ENCODE assay signal across 11 cellular contexts in genomic region chr7:7681936-7682329, GRCh38. TPM values are rescaled to one million over a fixed set of nuclear protein-coding genes. Genes with fewer than 3 reads are reported as not detected.
DNase-seq lines count a peak whose midpoint lies in the region; ATAC-seq and TF ChIP-seq lines count a peak whose summit lies in the region.
"Had no signal": no experiment of that assay in that cellular context is flagged by ENCODE, and none has a peak within 500 bp of the region (broad histone marks: within the 10 kb centered on the region; RNA-seq: fewer than 3 reads in every experiment).

No MANE protein-coding gene starts in this region.

- no peaks in the 10 kb centered on the region for H3K27me3 ChIP-seq in prostate gland (replicated peaks; ENCODE audit: insufficient read depth)
- H3K27me3 ChIP-seq: hepatocyte, sigmoid colon had no signal

- peak; percentile 83 for DNase-seq in DMS79 treated with DMSO at 0.1 percent for 48 hours (lab: John Stamatoyannopoulos, UW)
- DNase-seq in NCI-H128 (lab: John Stamatoyannopoulos, UW; ENCODE audit: unreplicated experiment): peak; percentile 22
- DNase-seq in activated B cell treated with CpG ODN at 0.5 μM for 24 hours: no peak
- no peak for DNase-seq in prostate gland (ENCODE audit: low spot score)
- DNase-seq in GF-D8 (lab: John Stamatoyannopoulos, UW): no peak
- no peak for DNase-seq in HPDE6-E6E7 (ENCODE audit: extremely low spot score)
- DNase-seq in NOMO-1 treated with DMSO at 0.1 percent for 48 hours (lab: John Stamatoyannopoulos, UW; ENCODE audit: unreplicated experiment): no peak
- DNase-seq in GM20000 (ENCODE audit: low spot score): no peak
- DNase-seq: sigmoid colon had no signal

- TF ChIP-seq CTCF in activated B cell treated with CpG ODN at 0.5 μM for 24 hours (IDR thresholded peaks at IDR 0.05) (no peak), prostate gland (IDR thresholded peaks at IDR 0.05) (no peak), GM20000 (IDR thresholded peaks at IDR 0.05; ENCODE audit: extremely low read depth, missing control alignments) (no peak)

- TF ChIP-seq POLR2A in prostate gland (IDR thresholded peaks at IDR 0.05): no peak

- H3K4me1 Mint-ChIP-seq in activated B cell treated with CpG ODN at 0.5 μM for 24 hours: peaks cover 31% of the 10 kb centered on the region

- no peak overlapping the region for H3K4me3 ChIP-seq in prostate gland
- H3K4me3 ChIP-seq: hepatocyte had no signal

- peak overlapping the region; percentile 64 to 78 for H3K27ac ChIP-seq in prostate gland
- H3K27ac ChIP-seq: hepatocyte had no signal

- H3K4me1 ChIP-seq in prostate gland (replicated peaks): no peaks in the 10 kb centered on the region

- no peak for ATAC-seq in activated B cell treated with CpG ODN at 0.5 μM for 24 hours (ENCODE audit: low read depth)

- peaks cover 5% of the 10 kb centered on the region for H3K9me3 Mint-ChIP-seq in activated B cell treated with CpG ODN at 0.5 μM for 24 hours

- no peaks in the 10 kb centered on the region for H3K36me3 ChIP-seq in prostate gland
- H3K36me3 ChIP-seq: sigmoid colon had no signal

- H3K36me3 Mint-ChIP-seq in activated B cell treated with CpG ODN at 0.5 μM for 24 hours (ENCODE audit: low read depth): peaks cover 8% of the 10 kb centered on the region

- H3K27ac Mint-ChIP-seq in activated B cell treated with CpG ODN at 0.5 μM for 24 hours: peak overlapping the region; percentile 50

- H3K9me3 ChIP-seq in prostate gland: no peaks in the 10 kb centered on the region
- H3K9me3 ChIP-seq: sigmoid colon had no signal

- no peaks in the 10 kb centered on the region for H3K27me3 Mint-ChIP-seq in activated B cell treated with CpG ODN at 0.5 μM for 24 hours

- POLR2A ChIA-PET in activated B cell treated with CpG ODN at 0.5 μM for 24 hours (lab: Charles Lee): interaction anchor here (0.6 to 2.1 kb wide), 10 partner anchors 36 to 508 kb away, joined by 3 to 14 read pairs (median 4); partner anchors contain the start of genes GLCCI1 and UMAD1

- intact Hi-C loops in activated B cell treated with CpG ODN at 0.5 μM for 24 hours (cut with micrococcal nuclease): loop anchor here (1.0 to 5.0 kb wide), 7 partner anchors 79 to 615 kb away; partner anchors contain the start of gene GLCCI1
- intact Hi-C loops in prostate gland (cut with DNase I): loop anchor here (5.0 kb wide), 2 partner anchors 80 to 530 kb away; no protein-coding TSS in a partner anchor

- CTCF ChIA-PET in activated B cell treated with CpG ODN at 0.5 μM for 24 hours (lab: Charles Lee): interaction anchor here (0.9 to 3.2 kb wide), 38 partner anchors 8 to 536 kb away, joined by 3 to 89 read pairs (median 5); partner anchors contain the start of gene UMAD1

- no peak overlapping the region for H3K4me3 Mint-ChIP-seq in activated B cell treated with CpG ODN at 0.5 μM for 24 hours
- H3K4me3 Mint-ChIP-seq: nephron had no signal

RNA-seq across cellular contexts. Expression of gene RPA3, which starts 36.5 kb away (rescaled TPM):
- total RNA-seq in activated B cell treated with CpG ODN at 0.5 μM for 24 hours: 64.9 and 83.2 TPM in 2 replicates
- total RNA-seq in prostate gland: 10 to 100 TPM; 28.2 to 29.5 TPM

RNA-seq across cellular contexts. Expression of gene UMAD1, which starts 41.4 kb away (rescaled TPM):
- total RNA-seq in activated B cell treated with CpG ODN at 0.5 μM for 24 hours: 13.9 and 15.4 TPM in 2 replicates
- total RNA-seq in prostate gland: 10 to 100 TPM; 19.5 to 31.4 TPM

Comparison
In these comparisons a context has a peak if more than half of its experiments do, and no peak if none do; other contexts are left out.
1. DNase-seq: peak in DMS79 treated with DMSO at 0.1 percent for 48 hours (single experiment) and NCI-H128 (single experiment); none in activated B cell treated with CpG ODN at 0.5 μM for 24 hours (single experiment), prostate gland (single experiment), GF-D8 (single experiment), HPDE6-E6E7 (single experiment), NOMO-1 treated with DMSO at 0.1 percent for 48 hours (single experiment) and GM20000 (single experiment).